9 cellular contexts compared by ENCODE assay signal in the genomic region with DNA sequence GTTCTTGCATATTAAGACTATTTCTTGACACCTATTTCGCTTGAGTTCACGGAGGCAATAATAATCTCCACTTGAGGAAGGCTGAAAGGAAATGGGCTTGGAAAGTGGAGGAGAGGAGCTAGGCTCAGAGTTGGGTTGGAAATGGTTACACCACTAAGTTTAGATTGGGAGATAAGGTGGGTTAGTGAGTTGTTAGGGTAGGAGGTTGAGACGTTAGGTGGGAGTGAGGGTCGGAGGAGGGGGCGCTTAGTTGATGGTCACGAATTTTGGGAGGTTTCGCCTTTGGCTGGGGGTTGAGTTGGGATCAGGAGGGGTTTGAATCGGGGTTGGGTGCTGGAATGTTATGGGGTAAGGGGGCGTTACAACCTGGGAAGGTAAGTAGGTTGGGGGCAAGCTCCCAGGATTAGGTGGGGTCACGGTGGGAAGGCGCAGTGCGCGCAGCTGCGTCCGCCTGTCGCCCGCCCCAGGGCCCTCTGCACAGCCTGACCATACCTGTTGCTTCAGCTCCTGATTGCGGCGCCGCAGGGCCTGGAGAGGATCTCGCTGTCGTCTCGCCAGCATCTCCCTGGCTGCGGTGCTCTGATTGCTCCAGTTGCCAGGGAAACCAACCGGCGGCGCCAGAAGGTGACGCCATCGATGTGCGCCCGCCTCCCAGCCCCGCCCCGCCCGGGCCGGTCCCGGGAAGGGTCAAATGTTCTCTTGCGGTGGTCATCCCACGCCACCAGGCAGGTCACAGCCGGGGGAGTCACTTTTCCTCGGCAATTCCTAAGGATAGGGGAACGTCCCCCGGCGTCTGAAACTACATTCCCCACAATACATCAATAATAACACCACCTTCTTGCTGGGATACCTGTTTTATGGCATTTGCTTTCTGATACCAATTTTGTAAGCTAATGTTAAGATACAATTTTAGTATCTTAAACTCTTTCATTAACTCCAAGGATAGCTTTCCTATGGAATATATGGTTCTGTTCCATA. TPM values are rescaled to one million over a fixed set of nuclear protein-coding genes. Genes with fewer than 3 reads are reported as not detected.
A peak's percentile ranks its signal among the peaks of the same experiment; 100 is the strongest.
DNase-seq lines count a peak whose midpoint lies in the region; ATAC-seq, FAIRE-seq and TF ChIP-seq lines count a peak whose summit lies in the region.
"Had no signal": no experiment of that assay in that cellular context is flagged by ENCODE, and none has a peak within 500 bp of the region (broad histone marks: within the 10 kb centered on the region; RNA-seq: fewer than 3 reads in every experiment).

NPHP1 (minus strand) TSS at position 606 of the 978 bp plus-strand sequence; CDS start at position 561, 45 bp downstream.

- no TSS peak for BruUV-seq in HepG2 (replicated peaks; lab: Mats Ljungman, UMichigan)

- POLR2A ChIA-PET in activated CD4-positive, alpha-beta T cell treated with anti-CD3 and anti-CD28 coated beads, Interleukin-2, amount 10 ng/mL, durations not matched to agents 7 days and 5 days (lab: Charles Lee): no interaction called here
- POLR2A ChIA-PET in HepG2 (lab: Yijun Ruan, JAX): no interaction called here

- peak; percentile 27; the same call in 1 of the 2 replicates for TF ChIP-seq RAD21 in HepG2 (CRISPR knock-in tag; IDR thresholded peaks at IDR 0.05)

- peak within 1 kb of the TSS; percentile 97 for H2AFZ ChIP-seq in HepG2 (ENCODE audit: low read length)

- H3K36me3 ChIP-seq in BLaER1 treated with 17β-estradiol and CSF1 and Interleukin-3, amounts not matched to agents 10 nM and 100 nM: peaks cover 10 to 20% (median 12%) of the 10 kb centered on the region in 11 experiments
- H3K36me3 ChIP-seq in HepG2 (replicated peaks in 1 of 2; ENCODE audit: control insufficient read depth in 1 of 2, insufficient read depth in 2 of 2, low read length in 2 of 2): peaks cover 0 to 7% of the 10 kb centered on the region in 2 experiments; a peak in 1 of 5 replicates

- no peaks in the 10 kb centered on the region for H3K9me3 ChIP-seq in BLaER1 treated with 17β-estradiol and CSF1 and Interleukin-3, amounts not matched to agents 10 nM and 100 nM (replicated peaks in 1 of 11)
- H3K9me3 ChIP-seq in HepG2 (ENCODE audit: low read length): no peaks in the 10 kb centered on the region

- peaks cover 4% of the 10 kb centered on the region for H3K27me3 Mint-ChIP-seq in activated CD4-positive, alpha-beta T cell treated with anti-CD3 and anti-CD28 coated beads, Interleukin-2, amount 10 ng/mL, durations not matched to agents 7 days and 5 days

- TF ChIP-seq CTCF in HepG2 (CRISPR knock-in tag; IDR thresholded peaks at IDR 0.05): no peak

- peak in 1 of 2 experiments; percentile 33; a peak in 1 of 4 replicates for TF ChIP-seq EP300 in HepG2 (IDR thresholded peaks at IDR 0.05; ENCODE audit: low read depth in 2 of 2, low read length in 2 of 2)
- no peak for TF ChIP-seq EP300 in HepG2 (CRISPR knock-in tag; IDR thresholded peaks at IDR 0.05; ENCODE audit: borderline replicate concordance)

- H3K4me1 ChIP-seq in BLaER1 treated with 17β-estradiol and CSF1 and Interleukin-3, amounts not matched to agents 10 nM and 100 nM: peaks cover 11 to 18% (median 15%) of the 10 kb centered on the region in 10 experiments; a peak in 18 of 20 replicates
- peaks cover 18% of the 10 kb centered on the region for H3K4me1 ChIP-seq in HepG2 (ENCODE audit: insufficient read depth, low read length)

- peak; percentile 67 to 87 for TF ChIP-seq POLR2A in HepG2 (IDR thresholded peaks at IDR 0.05; ENCODE audit: insufficient read depth in 1 of 2, low read depth in 2 of 2, low read length in 2 of 2)

- peak within 1 kb of the TSS; percentile 82 to 96 (median 89) for H3K4me2 ChIP-seq in BLaER1 treated with 17β-estradiol and CSF1 and Interleukin-3, amounts not matched to agents 10 nM and 100 nM
- peak within 1 kb of the TSS; percentile 89 for H3K4me2 ChIP-seq in HepG2 (ENCODE audit: low read depth, low read length)

- CTCF ChIA-PET in activated CD4-positive, alpha-beta T cell treated with anti-CD3 and anti-CD28 coated beads, Interleukin-2, amount 10 ng/mL, durations not matched to agents 7 days and 5 days (lab: Charles Lee): no interaction called here
- CTCF ChIA-PET in HepG2 (lab: Yijun Ruan, JAX; ENCODE audit: low intra/inter-chr PET ratio, low total read pairs): no interaction called here

- ATAC-seq in HG03439 (IDR thresholded peaks at IDR 0.05; ENCODE audit: unreplicated experiment) (peak; percentile 91), HepG2 (peak; percentile 97)

- peaks cover 12% of the 10 kb centered on the region for H3K36me3 Mint-ChIP-seq in activated CD4-positive, alpha-beta T cell treated with anti-CD3 and anti-CD28 coated beads, Interleukin-2, amount 10 ng/mL, durations not matched to agents 7 days and 5 days (ENCODE audit: low read depth)

- WGBS in HepG2 (ENCODE audit: low lambda C conversion rate): 7% methylated on average over 18 of the region's 43 CpGs

- intact Hi-C loops in HepG2 (cut with micrococcal nuclease; ENCODE audit: unreplicated experiment): no loop called here

- peak; percentile 32 for FAIRE-seq in HepG2 (lab: Jason Lieb, UNC)
- FAIRE-seq: endometrium had no signal

- H3K4me3 ChIP-seq in BLaER1 treated with 17β-estradiol and CSF1 and Interleukin-3, amounts not matched to agents 10 nM and 100 nM: peak within 1 kb of the TSS; percentile 60 to 76 (median 69)
- peak within 1 kb of the TSS; percentile 84 to 99 (median 96) for H3K4me3 ChIP-seq in HepG2 (replicated peaks in 1 of 3; ENCODE audit: insufficient read depth in 1 of 3, low read depth in 2 of 3, low read length in 3 of 3)

- peak within 1 kb of the TSS; percentile 56 to 76 (median 73) for H3K9ac ChIP-seq in BLaER1 treated with 17β-estradiol and CSF1 and Interleukin-3, amounts not matched to agents 10 nM and 100 nM
- peak within 1 kb of the TSS; percentile 67 for H3K9ac ChIP-seq in HepG2 (ENCODE audit: insufficient read depth, low read depth, low read length)

- H3K4me1 Mint-ChIP-seq in activated CD4-positive, alpha-beta T cell treated with anti-CD3 and anti-CD28 coated beads, Interleukin-2, amount 10 ng/mL, durations not matched to agents 7 days and 5 days: peaks cover 28% of the 10 kb centered on the region

- no peaks in the 10 kb centered on the region for H3K9me3 Mint-ChIP-seq in activated CD4-positive, alpha-beta T cell treated with anti-CD3 and anti-CD28 coated beads, Interleukin-2, amount 10 ng/mL, durations not matched to agents 7 days and 5 days

- no peaks in the 10 kb centered on the region for H4K20me1 ChIP-seq in BLaER1 treated with 17β-estradiol and CSF1 and Interleukin-3, amounts not matched to agents 10 nM and 100 nM
- H4K20me1 ChIP-seq in HepG2 (ENCODE audit: insufficient read depth, low read length): no peaks in the 10 kb centered on the region

- in situ Hi-C loops in HepG2 (cut with HindIII; ENCODE audit: extremely low pct_ligation_motif_present, low pct_unique_long_range_greater_than_20kb): no loop called here

- peak within 1 kb of the TSS; percentile 85 for H3K27ac Mint-ChIP-seq in activated CD4-positive, alpha-beta T cell treated with anti-CD3 and anti-CD28 coated beads, Interleukin-2, amount 10 ng/mL, durations not matched to agents 7 days and 5 days

- H3K27me3 ChIP-seq in BLaER1 treated with 17β-estradiol and CSF1 and Interleukin-3, amounts not matched to agents 10 nM and 100 nM: no peaks in the 10 kb centered on the region
- no peaks in the 10 kb centered on the region; a peak in 1 of 5 replicates for H3K27me3 ChIP-seq in HepG2 (ENCODE audit: control insufficient read depth in 1 of 2, insufficient read depth in 2 of 2, low read length in 2 of 2)

- DNase-seq in GM19240 (ENCODE audit: insufficient read length, low spot score) (peak; percentile 89), NCI-H510A treated with DMSO at 0.1 percent for 48 hours (lab: John Stamatoyannopoulos, UW) (peak; percentile 68), cortex of kidney (lab: John Stamatoyannopoulos, UW) (peak; percentile 7), HepG2 (ENCODE audit: low spot score) (peak; percentile 78)
- peak; percentile 85 for DNase-seq in activated CD4-positive, alpha-beta T cell treated with anti-CD3 and anti-CD28 coated beads, Interleukin-2, amount 10 ng/mL, durations not matched to agents 7 days and 5 days
- DNase-seq in stimulated activated CD4-positive, alpha-beta T cell treated with anti-CD3 and anti-CD28 coated beads, Interleukin-2, amount 100 ng/mL, for 4 hours (ENCODE audit: low read depth): peak; percentile 58

- H3K27ac ChIP-seq in BLaER1 treated with 17β-estradiol and CSF1 and Interleukin-3, amounts not matched to agents 10 nM and 100 nM: peak within 1 kb of the TSS in 10 of 11 experiments; percentile 23 to 82 (median 50); a peak in 16 of 22 replicates
- peak within 1 kb of the TSS; percentile 19 for H3K27ac ChIP-seq in HepG2 (ENCODE audit: extremely low read length, insufficient read depth, low read length)

- H3K79me2 ChIP-seq in HepG2 (ENCODE audit: insufficient read depth, low read length): no peaks in the 10 kb centered on the region

- H3K4me3 Mint-ChIP-seq in activated CD4-positive, alpha-beta T cell treated with anti-CD3 and anti-CD28 coated beads, Interleukin-2, amount 10 ng/mL, durations not matched to agents 7 days and 5 days: peak within 1 kb of the TSS; percentile 79

RNA-seq across cellular contexts. Expression of gene NPHP1, which starts in this region (rescaled TPM):
- under 1 TPM; 0.17 to 0.27 TPM for total RNA-seq in activated CD4-positive, alpha-beta T cell treated with anti-CD3 and anti-CD28 coated beads, Interleukin-2, amount 10 ng/mL, durations not matched to agents 7 days and 5 days
- 4.8 and 6.7 TPM in 2 replicates for total RNA-seq in HepG2 (2016; rRNA removed; fragmentation: Illumina TruSeq; extraction: Trizol)
- total RNA-seq in HepG2 (2016; cell fraction: cytosol; rRNA removed; fragmentation: Illumina TruSeq; extraction: Trizol; ENCODE audit: low read depth): 0.97 and 1.5 TPM in 2 replicates
- 4.9 and 5.8 TPM in 2 replicates for total RNA-seq in HepG2 (2016; cell fraction: insoluble cytoplasmic fraction; rRNA removed; fragmentation: Illumina TruSeq; extraction: Trizol)
- 0.96 and 1.4 TPM in 2 replicates for total RNA-seq in HepG2 (2016; cell fraction: membrane; rRNA removed; fragmentation: Illumina TruSeq; extraction: Trizol)
- 2.5 and 2.8 TPM in 2 replicates for total RNA-seq in HepG2 (2016; cell fraction: nucleus; rRNA removed; fragmentation: Illumina TruSeq; extraction: Trizol)
- 1.6 and 2.7 TPM in 2 replicates for polyA plus RNA-seq in HepG2 (2011; rRNA removed)
- polyA plus RNA-seq in HepG2 (2011; cell fraction: cytosol; rRNA removed): 0.60 and 0.88 TPM in 2 replicates
- 1.2 and 2.2 TPM in 2 replicates for polyA plus RNA-seq in HepG2 (2011; cell fraction: nucleus; rRNA removed)
- 1.9 TPM in 2 replicates for polyA plus RNA-seq in HepG2 (2012)
- 0.74 and 1.2 TPM in 2 replicates for polyA plus RNA-seq in HepG2 (2016; cell fraction: cytosol; fragmentation: Illumina TruSeq; extraction: Trizol; ENCODE audit: low read depth)
- 5.2 and 6.9 TPM in 2 replicates for polyA plus RNA-seq in HepG2 (2016; cell fraction: insoluble cytoplasmic fraction; fragmentation: Illumina TruSeq; extraction: Trizol; ENCODE audit: low read depth)
- polyA plus RNA-seq in HepG2 (2016; cell fraction: membrane; fragmentation: Illumina TruSeq; extraction: Trizol; ENCODE audit: low read depth): 1.2 and 1.7 TPM in 2 replicates
- polyA plus RNA-seq in HepG2 (2016; cell fraction: nucleus; fragmentation: Illumina TruSeq; extraction: Trizol; ENCODE audit: insufficient read depth, low read depth): 3.9 and 4.4 TPM in 2 replicates
- 0.26 and 0.37 TPM in 2 replicates for polyA minus RNA-seq in HepG2 (2011; rRNA and poly(A)+ RNA removed; ENCODE audit: low replicate concordance)
- polyA minus RNA-seq in HepG2 (2011; cell fraction: cytosol; rRNA and poly(A)+ RNA removed): 0.70 and 0.79 TPM in 2 replicates
- 1.4 and 2.4 TPM in 2 replicates for polyA minus RNA-seq in HepG2 (2011; cell fraction: nucleus; rRNA and poly(A)+ RNA removed)

Comparison
In these comparisons a context has a peak if more than half of its experiments do, and no peak if none do; other contexts are left out.
1. Peak in every context shown above with its lines: DNase-seq, ATAC-seq, H3K4me3 ChIP-seq and H3K27ac ChIP-seq.
2. Peak in DNase-seq in activated CD4-positive, alpha-beta T cell treated with anti-CD3 and anti-CD28 coated beads, Interleukin-2, amount 10 ng/mL, durations not matched to agents 7 days and 5 days; RNA of the gene not detected or under 1 TPM.
3. DNase-seq: peak in every context shown above with its lines; median percentile 89 in GM19240; 85 in activated CD4-positive, alpha-beta T cell treated with anti-CD3 and anti-CD28 coated beads, Interleukin-2, amount 10 ng/mL, durations not matched to agents 7 days and 5 days; 78 in HepG2; 68 in NCI-H510A treated with DMSO at 0.1 percent for 48 hours; 58 in stimulated activated CD4-positive, alpha-beta T cell treated with anti-CD3 and anti-CD28 coated beads, Interleukin-2, amount 100 ng/mL, for 4 hours; 7 in cortex of kidney.